ENCODE assay signal across 29 cellular contexts in genomic region chr10:4561301-4561700, GRCh38.
"Had no signal": no experiment of that assay in that cellular context is flagged by ENCODE, and none has a peak within 500 bp of the region (broad histone marks: within the 10 kb centered on the region; RNA-seq: fewer than 3 reads in every experiment).

No MANE protein-coding gene starts in this region.

- H3K27ac ChIP-seq: ascending aorta, brain microvascular endothelial cell, parathyroid adenoma, psoas muscle, sigmoid colon, thoracic aorta had no signal

- H3K9me3 Mint-ChIP-seq: activated CD4-positive, alpha-beta T cell treated with anti-CD3 and anti-CD28 coated beads, Interleukin-2, amount 10 ng/mL, durations not matched to agents 24 days and 14 days; activated naive CD4-positive, alpha-beta T cell treated with anti-CD3 and anti-CD28 coated beads, Interleukin-2, amount 10 ng/mL, durations not matched to agents 7 days and 5 days; endodermal cell; stimulated activated effector memory CD8-positive, alpha-beta T cell treated with anti-CD3 and anti-CD28 coated beads, Interleukin-12 subunit alpha, Interleukin-12 subunit beta, amount 100 ng/mL, for 72 hours had no signal

- DNase-seq: activated CD4-positive, alpha-beta memory T cell treated with anti-CD3 and anti-CD28 coated beads for 36 hours; activated CD4-positive, alpha-beta T cell treated with anti-CD3 and anti-CD28 coated beads, Interleukin-2, amount 10 ng/mL, durations not matched to agents 24 days and 14 days; activated CD4-positive, CD25-positive, alpha-beta regulatory T cell treated with anti-CD3 and anti-CD28 coated beads, Interleukin-2, amount 50 U/mL, for 72 hours; activated CD8-positive, alpha-beta memory T cell treated with anti-CD3 and anti-CD28 coated beads, Interleukin-2, amount 50 U/mL, for 4 hours; activated gamma-delta T cell; activated naive CD4-positive, alpha-beta T cell treated with anti-CD3 and anti-CD28 coated beads, Interleukin-2, amount 10 ng/mL, durations not matched to agents 7 days and 5 days; activated naive CD8-positive, alpha-beta T cell treated with anti-CD3 and anti-CD28 coated beads, Interleukin-2, amount 10 ng/mL, durations not matched to agents 7 days and 5 days; activated T-cell treated with anti-CD3 and anti-CD28 coated beads, Interleukin-2, amount 50 U/mL, for 24 hours; brain microvascular endothelial cell; endodermal cell; foreskin fibroblast; head of caudate nucleus; hypothalamus; immature natural killer cell; kidney; left colon; mammary epithelial cell; naive B cell; nucleus accumbens; psoas muscle; sigmoid colon; small intestine; stimulated activated CD4-positive, alpha-beta T cell treated with anti-CD3 and anti-CD28 coated beads, Interleukin-4, amount 100 ng/mL, for 24 hours; trophoblast cell had no signal

- H3K4me3 ChIP-seq: ascending aorta, psoas muscle, sigmoid colon, thoracic aorta had no signal

- H3K27ac Mint-ChIP-seq: activated CD4-positive, alpha-beta memory T cell treated with anti-CD3 and anti-CD28 coated beads for 36 hours; activated CD4-positive, alpha-beta T cell treated with anti-CD3 and anti-CD28 coated beads, Interleukin-2, amount 10 ng/mL, durations not matched to agents 24 days and 14 days; activated naive CD4-positive, alpha-beta T cell treated with anti-CD3 and anti-CD28 coated beads, Interleukin-2, amount 10 ng/mL, durations not matched to agents 7 days and 5 days; activated naive CD8-positive, alpha-beta T cell treated with anti-CD3 and anti-CD28 coated beads, Interleukin-2, amount 10 ng/mL, durations not matched to agents 7 days and 5 days; activated T-cell treated with anti-CD3 and anti-CD28 coated beads, Interleukin-2, amount 50 U/mL, for 24 hours; endodermal cell; immature natural killer cell; stimulated activated effector memory CD8-positive, alpha-beta T cell treated with anti-CD3 and anti-CD28 coated beads, Interleukin-12 subunit alpha, Interleukin-12 subunit beta, amount 100 ng/mL, for 72 hours; stimulated activated naive CD8-positive, alpha-beta T cell treated with anti-CD3 and anti-CD28 coated beads, Interleukin-15, Interleukin-2, amounts not matched to agents 100 ng/mL and 50 ng/mL, for 24 hours had no signal

- H3K36me3 Mint-ChIP-seq: activated CD4-positive, alpha-beta memory T cell treated with anti-CD3 and anti-CD28 coated beads for 36 hours; activated naive CD4-positive, alpha-beta T cell treated with anti-CD3 and anti-CD28 coated beads, Interleukin-2, amount 10 ng/mL, durations not matched to agents 7 days and 5 days; activated naive CD8-positive, alpha-beta T cell treated with anti-CD3 and anti-CD28 coated beads, Interleukin-2, amount 10 ng/mL, durations not matched to agents 7 days and 5 days; immature natural killer cell; naive B cell; stimulated activated effector memory CD8-positive, alpha-beta T cell treated with anti-CD3 and anti-CD28 coated beads, Interleukin-12 subunit alpha, Interleukin-12 subunit beta, amount 100 ng/mL, for 72 hours had no signal

- H3K9me3 ChIP-seq: psoas muscle, sigmoid colon had no signal

- H3K27me3 ChIP-seq: ascending aorta, brain microvascular endothelial cell, sigmoid colon had no signal

- H3K4me1 Mint-ChIP-seq: activated CD4-positive, alpha-beta T cell treated with anti-CD3 and anti-CD28 coated beads, Interleukin-2, amount 10 ng/mL, durations not matched to agents 24 days and 14 days; activated naive CD4-positive, alpha-beta T cell treated with anti-CD3 and anti-CD28 coated beads, Interleukin-2, amount 10 ng/mL, durations not matched to agents 7 days and 5 days; activated naive CD8-positive, alpha-beta T cell treated with anti-CD3 and anti-CD28 coated beads, Interleukin-2, amount 10 ng/mL, durations not matched to agents 7 days and 5 days; immature natural killer cell; naive B cell; stimulated activated effector memory CD8-positive, alpha-beta T cell treated with anti-CD3 and anti-CD28 coated beads, Interleukin-12 subunit alpha, Interleukin-12 subunit beta, amount 100 ng/mL, for 72 hours had no signal

- H3K4me3 Mint-ChIP-seq: activated CD4-positive, alpha-beta memory T cell treated with anti-CD3 and anti-CD28 coated beads for 36 hours; activated CD4-positive, alpha-beta T cell treated with anti-CD3 and anti-CD28 coated beads, Interleukin-2, amount 10 ng/mL, durations not matched to agents 24 days and 14 days; activated naive CD4-positive, alpha-beta T cell treated with anti-CD3 and anti-CD28 coated beads, Interleukin-2, amount 10 ng/mL, durations not matched to agents 7 days and 5 days; activated naive CD8-positive, alpha-beta T cell treated with anti-CD3 and anti-CD28 coated beads, Interleukin-2, amount 10 ng/mL, durations not matched to agents 7 days and 5 days; activated T-cell treated with anti-CD3 and anti-CD28 coated beads, Interleukin-2, amount 50 U/mL, for 24 hours; endodermal cell; immature natural killer cell; naive B cell; stimulated activated effector memory CD8-positive, alpha-beta T cell treated with anti-CD3 and anti-CD28 coated beads, Interleukin-12 subunit alpha, Interleukin-12 subunit beta, amount 100 ng/mL, for 72 hours; stimulated activated naive CD8-positive, alpha-beta T cell treated with anti-CD3 and anti-CD28 coated beads, Interleukin-15, Interleukin-2, amounts not matched to agents 100 ng/mL and 50 ng/mL, for 24 hours had no signal

- H3K4me1 ChIP-seq: ascending aorta, parathyroid adenoma, psoas muscle, sigmoid colon had no signal

- H3K9ac ChIP-seq: parathyroid adenoma had no signal

- H3K36me3 ChIP-seq: ascending aorta, brain microvascular endothelial cell, sigmoid colon, thoracic aorta had no signal

- H2AFZ ChIP-seq: parathyroid adenoma had no signal
